15 cellular contexts compared by ENCODE assay signal in the genomic region with DNA sequence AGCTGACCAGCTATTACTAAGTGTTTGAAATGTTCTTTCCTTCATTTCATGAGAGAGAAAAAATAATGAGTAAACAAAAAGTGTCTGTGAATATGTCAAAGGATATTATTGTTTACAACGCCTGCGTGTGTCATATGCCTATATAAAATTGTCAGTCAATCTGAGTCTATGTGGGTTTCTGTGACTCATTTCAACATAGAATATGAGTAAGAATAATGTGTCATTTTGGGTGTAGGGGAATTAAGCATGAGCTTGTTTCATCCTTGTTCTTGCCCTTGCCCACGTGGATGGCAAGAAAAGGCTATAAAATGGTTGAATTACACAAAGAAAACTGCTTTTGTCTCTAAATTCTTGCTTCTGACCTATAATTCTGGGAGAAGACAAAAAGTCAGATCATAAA.
A peak's percentile ranks its signal among the peaks of the same experiment; 100 is the strongest.
DNase-seq lines count a peak whose midpoint lies in the region; ATAC-seq and TF ChIP-seq lines count a peak whose summit lies in the region.
"Had no signal": no experiment of that assay in that cellular context is flagged by ENCODE, and none has a peak within 500 bp of the region (broad histone marks: within the 10 kb centered on the region; RNA-seq: fewer than 3 reads in every experiment).

No MANE protein-coding gene starts in this region.

- TF ChIP-seq POLR2A in GM18505 (IDR thresholded peaks at IDR 0.05; ENCODE audit: borderline replicate concordance, extremely low read depth, insufficient read depth, insufficient read length) (no peak), HCT116 (IDR thresholded peaks at IDR 0.05; ENCODE audit: borderline replicate concordance, extremely low read depth, insufficient read depth, insufficient read length) (no peak)

- POLR2A ChIA-PET in HCT116 (lab: Charles Lee) = no interaction called here

- no TSS peak for BruUV-seq in HCT116 (replicated peaks; lab: Mats Ljungman, UMichigan)

- no peaks in the 10 kb centered on the region for H3K9me2 ChIP-seq in HCT116 (ENCODE audit: insufficient read depth)

- H3K27me3 ChIP-seq in HCT116 (ENCODE audit: insufficient read depth, low read length) = peaks cover 7% of the 10 kb centered on the region; the same call in 1 of the 2 replicates

- H3K9me3 ChIP-seq in HCT116 (ENCODE audit: control insufficient read depth in 1 of 2, insufficient read depth in 1 of 2, low read depth in 1 of 2, low read length in 2 of 2) = no peaks in the 10 kb centered on the region
- H3K9me3 ChIP-seq: HAP-1 had no signal

- ATAC-seq in GM18505 (IDR thresholded peaks at IDR 0.05; ENCODE audit: unreplicated experiment) (peak; percentile 64), HCT116 (no peak), GM21786 (IDR thresholded peaks at IDR 0.05; ENCODE audit: unreplicated experiment) (no peak)

- TF ChIP-seq CTCF in HCT116 (IDR thresholded peaks at IDR 0.05 in 2 of 3, conservative IDR thresholded peaks at IDR 0.05 in 1 of 3; ENCODE audit: borderline replicate concordance in 1 of 3, insufficient read depth in 1 of 3, low read depth in 2 of 3, low read length in 2 of 3) = no peak
- no peak for TF ChIP-seq CTCF in epithelial cell of esophagus (IDR thresholded peaks at IDR 0.05; ENCODE audit: insufficient read depth, low read depth, low read length, missing control alignments)

- intact Hi-C loops in HCT116 (cut with micrococcal nuclease) = no loop called here

- no peaks in the 10 kb centered on the region for H4K20me1 ChIP-seq in HCT116 (ENCODE audit: insufficient read depth)

- no peak overlapping the region for H2AFZ ChIP-seq in HCT116 (ENCODE audit: low read depth, low read length, poor library complexity, severe bottlenecking)

- no peak overlapping the region for H3K9ac ChIP-seq in HCT116 (ENCODE audit: low read length)

- RAD21 ChIA-PET in HCT116 (lab: Charles Lee; ENCODE audit: low non-redundant PET in 1 of 2, low total read pairs in 2 of 2, uncharacterized antibody in 2 of 2, unreplicated experiment in 2 of 2) = no interaction called here

- H3K4me1 ChIP-seq in HCT116 (ENCODE audit: control insufficient read depth in 1 of 2, insufficient read depth in 2 of 2, low read length in 2 of 2) = no peaks in the 10 kb centered on the region
- H3K4me1 ChIP-seq: HAP-1 had no signal

- H3K4me3 ChIP-seq in HCT116 (replicated peaks in 1 of 2; ENCODE audit: low read depth in 1 of 2, low read length in 2 of 2) (no peak overlapping the region), epithelial cell of esophagus (ENCODE audit: low read length) (no peak overlapping the region)
- H3K4me3 ChIP-seq: HAP-1, lung had no signal

- TF ChIP-seq RAD21 in HCT116 (IDR thresholded peaks at IDR 0.05; ENCODE audit: low read depth) = no peak

- H3K36me3 ChIP-seq in HCT116 (ENCODE audit: control insufficient read depth in 1 of 2, insufficient read depth in 2 of 2, low read length in 2 of 2) = no peaks in the 10 kb centered on the region
- H3K36me3 ChIP-seq: HAP-1 had no signal

- H3K4me2 ChIP-seq in HCT116 (ENCODE audit: low read length) = no peak overlapping the region

- no peaks in the 10 kb centered on the region for H3K79me2 ChIP-seq in HCT116 (ENCODE audit: insufficient read depth, low read length)

- CTCF ChIA-PET in HCT116 (lab: Charles Lee) = no interaction called here

- DNase-seq in HCT116 (ENCODE audit: low read depth, low spot score) (no peak), HT1080 (ENCODE audit: low read depth) (peak; percentile 59), epithelial cell of esophagus (ENCODE audit: low read depth) (peak; percentile 89), SKM-1 treated with dmso at 0.1 percent for 144 hours (lab: John Stamatoyannopoulos, UW; ENCODE audit: unreplicated experiment) (no peak), glomerular visceral epithelial cell (ENCODE audit: extremely low spot score) (no peak), NCI-H2081 treated with DMSO at 0.1 percent for 48 hours (lab: John Stamatoyannopoulos, UW) (no peak)
- DNase-seq: activated B cell treated with CpG ODN at 0.5 μM for 24 hours; central memory CD4-positive, alpha-beta T cell; immature natural killer cell; SHP77 treated with DMSO at 0.1 percent for 48 hours; substantia nigra had no signal

- H3K27ac ChIP-seq in HCT116 (ENCODE audit: low read depth, low read length) = no peak overlapping the region

TF ChIP-seq in HCT116, 20 proteins besides CTCF, POLR2A, EP300 and RAD21:
- peak; percentile 11; the same call in 1 of the 2 replicates for TF ChIP-seq FOSL1 (IDR thresholded peaks at IDR 0.05; ENCODE audit: low read depth)
- TF ChIP-seq, protein P1, sequence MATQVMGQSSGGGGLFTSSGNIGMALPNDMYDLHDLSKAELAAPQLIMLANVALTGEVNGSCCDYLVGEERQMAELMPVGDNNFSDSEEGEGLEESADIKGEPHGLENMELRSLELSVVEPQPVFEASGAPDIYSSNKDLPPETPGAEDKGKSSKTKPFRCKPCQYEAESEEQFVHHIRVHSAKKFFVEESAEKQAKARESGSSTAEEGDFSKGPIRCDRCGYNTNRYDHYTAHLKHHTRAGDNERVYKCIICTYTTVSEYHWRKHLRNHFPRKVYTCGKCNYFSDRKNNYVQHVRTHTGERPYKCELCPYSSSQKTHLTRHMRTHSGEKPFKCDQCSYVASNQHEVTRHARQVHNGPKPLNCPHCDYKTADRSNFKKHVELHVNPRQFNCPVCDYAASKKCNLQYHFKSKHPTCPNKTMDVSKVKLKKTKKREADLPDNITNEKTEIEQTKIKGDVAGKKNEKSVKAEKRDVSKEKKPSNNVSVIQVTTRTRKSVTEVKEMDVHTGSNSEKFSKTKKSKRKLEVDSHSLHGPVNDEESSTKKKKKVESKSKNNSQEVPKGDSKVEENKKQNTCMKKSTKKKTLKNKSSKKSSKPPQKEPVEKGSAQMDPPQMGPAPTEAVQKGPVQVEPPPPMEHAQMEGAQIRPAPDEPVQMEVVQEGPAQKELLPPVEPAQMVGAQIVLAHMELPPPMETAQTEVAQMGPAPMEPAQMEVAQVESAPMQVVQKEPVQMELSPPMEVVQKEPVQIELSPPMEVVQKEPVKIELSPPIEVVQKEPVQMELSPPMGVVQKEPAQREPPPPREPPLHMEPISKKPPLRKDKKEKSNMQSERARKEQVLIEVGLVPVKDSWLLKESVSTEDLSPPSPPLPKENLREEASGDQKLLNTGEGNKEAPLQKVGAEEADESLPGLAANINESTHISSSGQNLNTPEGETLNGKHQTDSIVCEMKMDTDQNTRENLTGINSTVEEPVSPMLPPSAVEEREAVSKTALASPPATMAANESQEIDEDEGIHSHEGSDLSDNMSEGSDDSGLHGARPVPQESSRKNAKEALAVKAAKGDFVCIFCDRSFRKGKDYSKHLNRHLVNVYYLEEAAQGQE (IDR thresholded peaks at IDR 0.05; ENCODE audit: low read depth) = no peak
TF ChIP-seq in HCT116: peak in this region for 1.

Comparison
In these comparisons a context has a peak if more than half of its experiments do, and no peak if none do; other contexts are left out.
1. DNase-seq: peak in HT1080 (single experiment) and epithelial cell of esophagus (single experiment); none in HCT116 (single experiment), SKM-1 treated with dmso at 0.1 percent for 144 hours (single experiment), glomerular visceral epithelial cell (single experiment) and NCI-H2081 treated with DMSO at 0.1 percent for 48 hours (single experiment).